Comparison of ENCODE assay signal across 12 cellular contexts in genomic region chr10:112815238-112816032, GRCh38.
DNase-seq lines count a peak whose midpoint lies in the region; ATAC-seq, FAIRE-seq and TF ChIP-seq lines count a peak whose summit lies in the region.
"Had no signal": no experiment of that assay in that cellular context is flagged by ENCODE, and none has a peak within 500 bp of the region (broad histone marks: within the 10 kb centered on the region; RNA-seq: fewer than 3 reads in every experiment).

No MANE protein-coding gene starts in this region.

- H3K27me3 ChIP-seq in mammary epithelial cell (ENCODE audit: insufficient read depth, low read length), result no peaks in the 10 kb centered on the region
- H3K27me3 ChIP-seq in right lobe of liver, result no peaks in the 10 kb centered on the region
- H3K27me3 ChIP-seq: vagina had no signal

- dilution Hi-C loops in mammary epithelial cell (cut with HindIII; ENCODE audit: low sequenced_read_pairs), result loop anchor here (5.0 kb wide), 1 partner anchor 82 kb away; no protein-coding TSS in a partner anchor

- no peak overlapping the region for H2AFZ ChIP-seq in mammary epithelial cell (ENCODE audit: low read depth, low read length)

- no peak for TF ChIP-seq POLR2A in right lobe of liver (IDR thresholded peaks at IDR 0.05)
- no peak for TF ChIP-seq POLR2A in GM12891 (IDR thresholded peaks at IDR 0.05; ENCODE audit: low read depth, low read length)

- H3K27ac ChIP-seq in mammary epithelial cell (ENCODE audit: insufficient read depth, low read depth, low read length), result no peak overlapping the region
- H3K27ac ChIP-seq in right lobe of liver, result peak overlapping the region; percentile 7 to 21 (median 11)
- H3K27ac ChIP-seq: vagina had no signal

- H3K4me1 ChIP-seq in mammary epithelial cell (ENCODE audit: insufficient read depth, low read length), result peaks cover 38% of the 10 kb centered on the region
- H3K4me1 ChIP-seq in right lobe of liver, result peaks cover 0 to 17% (median 8%) of the 10 kb centered on the region in 4 donors

- TF ChIP-seq CTCF in mammary epithelial cell (conservative IDR thresholded peaks at IDR 0.05 in 1 of 2, IDR thresholded peaks at IDR 0.05 in 1 of 2; ENCODE audit: extremely low read depth in 1 of 2, insufficient read depth in 1 of 2, low read depth in 1 of 2, low read length in 2 of 2) (no peak), right lobe of liver (IDR thresholded peaks at IDR 0.05) (no peak), GM10248 (IDR thresholded peaks at IDR 0.05; ENCODE audit: control extremely low read depth, extremely low read depth, low read depth, missing control alignments) (no peak)

- CTCF ChIA-PET in mammary epithelial cell (lab: Charles Lee; ENCODE audit: low non-redundant PET) (no interaction called here), GM10248 (lab: Yijun Ruan, JAX) (interaction anchor here (1.4 kb wide), 1 partner anchor 9 kb away, joined by 4 read pairs; no protein-coding TSS in a partner anchor)

- H3K36me3 ChIP-seq in mammary epithelial cell (ENCODE audit: insufficient read depth, low read length) (no peaks in the 10 kb centered on the region), right lobe of liver (no peaks in the 10 kb centered on the region)
- H3K36me3 ChIP-seq: vagina had no signal

- intact Hi-C loops in mammary epithelial cell (cut with micrococcal nuclease), result loop anchor here (10.0 kb wide), 1 partner anchor 251 kb away; no protein-coding TSS in a partner anchor
- intact Hi-C loops in right lobe of liver (cut with DNase I), result no loop called here

- peak; percentile 38 to 80 (median 43) for ATAC-seq in right lobe of liver

- H3K79me2 ChIP-seq in mammary epithelial cell (ENCODE audit: insufficient read depth, low read length), result no peaks in the 10 kb centered on the region

- POLR2A ChIA-PET in GM10248 (lab: Yijun Ruan, JAX), result no interaction called here

- no peak overlapping the region for H3K9ac ChIP-seq in mammary epithelial cell (ENCODE audit: insufficient read depth, low read length)

- in situ Hi-C loops in mammary epithelial cell (cut with MboI; ENCODE audit: low sequenced_read_pairs in 2 of 2), result no loop called here

- peak; percentile 53 for DNase-seq in AG08396 (ENCODE audit: low spot score)
- peak; percentile 87 for DNase-seq in HT1080 (ENCODE audit: low read depth)
- peak; percentile 67 for DNase-seq in mammary epithelial cell
- peak in 1 of 3 donors; percentile 65 for DNase-seq in right lobe of liver
- DNase-seq in GM12891 (ENCODE audit: insufficient read length, low spot score), result no peak
- no peak for DNase-seq in GM10248 (ENCODE audit: extremely low spot score)
- no peak for DNase-seq in cerebellar cortex (ENCODE audit: low spot score)
- no peak for DNase-seq in stimulated activated CD4-positive, alpha-beta T cell treated with anti-CD3 and anti-CD28 coated beads, Interleukin-15, amount 100 ng/mL, for 24 hours
- DNase-seq: NCI-H1694, right cardiac atrium had no signal

- H3K9me3 ChIP-seq in mammary epithelial cell (replicated peaks; ENCODE audit: insufficient read depth, low read length) (no peaks in the 10 kb centered on the region), right lobe of liver (no peaks in the 10 kb centered on the region)
- H3K9me3 ChIP-seq: vagina had no signal

- FAIRE-seq in GM12891 (lab: Jason Lieb, UNC), result no peak
- FAIRE-seq: G401.6 had no signal

- H4K20me1 ChIP-seq in mammary epithelial cell (ENCODE audit: insufficient read depth, low read length), result no peaks in the 10 kb centered on the region

- 49% methylated on average over 16 of the region's 16 CpGs for WGBS in mammary epithelial cell (ENCODE audit: low coverage, missing lambda C conversion rate)
- 32% methylated on average over 16 of the region's 16 CpGs for WGBS in right lobe of liver (ENCODE audit: insufficient coverage, low coverage, low lambda C conversion rate, missing lambda C conversion rate)

- H3K4me3 ChIP-seq in mammary epithelial cell (replicated peaks in 1 of 3; ENCODE audit: insufficient read depth in 1 of 3, low read depth in 2 of 3, low read length in 3 of 3) (no peak overlapping the region), right lobe of liver (no peak overlapping the region)
- H3K4me3 ChIP-seq: vagina had no signal

- BruUV-seq in mammary epithelial cell (replicated peaks; lab: Mats Ljungman, UMichigan), result no TSS peak

- H3K4me2 ChIP-seq in mammary epithelial cell (ENCODE audit: insufficient read depth, low read depth, low read length), result peak overlapping the region; percentile 20

TF ChIP-seq in GM12891, 5 proteins besides CTCF, POLR2A, EP300 and RAD21:
- no peak for TF ChIP-seq POLR2AphosphoS5 (IDR thresholded peaks at IDR 0.05; ENCODE audit: low read depth, low read length)
- no peak for TF ChIP-seq POU2F2 (IDR thresholded peaks at IDR 0.05; ENCODE audit: low read depth, low read length)
- no peak for TF ChIP-seq SPI1 (IDR thresholded peaks at IDR 0.05; ENCODE audit: low read depth, low read length)
- TF ChIP-seq PAX5 (IDR thresholded peaks at IDR 0.05; ENCODE audit: insufficient read depth, low read length, severe bottlenecking), result no peak
- TF ChIP-seq TAF1 (IDR thresholded peaks at IDR 0.05; ENCODE audit: low read depth, low read length), result no peak

Comparison
In these comparisons a context has a peak if more than half of its experiments do, and no peak if none do; other contexts are left out.
1. DNase-seq: peak in AG08396 (single experiment), HT1080 (single experiment) and mammary epithelial cell (single experiment); none in GM12891 (single experiment), GM10248 (single experiment), cerebellar cortex (single experiment) and stimulated activated CD4-positive, alpha-beta T cell treated with anti-CD3 and anti-CD28 coated beads, Interleukin-15, amount 100 ng/mL, for 24 hours (single experiment).